In the genomic region with DNA sequence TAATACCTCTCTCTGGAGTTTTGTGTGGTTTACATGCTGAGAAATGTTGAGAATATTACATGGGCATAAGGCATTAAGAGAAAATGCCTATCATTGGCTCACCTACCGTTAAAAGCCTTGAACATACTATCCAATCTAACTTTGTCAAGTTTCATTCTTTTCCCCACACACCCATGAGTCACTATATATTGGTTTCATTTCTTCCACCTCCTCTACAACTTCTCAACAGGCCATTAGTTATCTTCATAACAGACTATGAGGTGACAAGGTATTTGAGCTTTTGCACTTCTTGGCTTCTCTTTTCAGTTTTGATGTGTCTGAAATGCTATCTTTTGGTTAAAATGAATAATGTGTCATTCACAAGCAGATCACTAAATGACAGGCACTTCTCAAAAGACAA, we compare ENCODE assay signal across 18 cellular contexts.
A peak's percentile ranks its signal among the peaks of the same experiment; 100 is the strongest.
DNase-seq lines count a peak whose midpoint lies in the region; ATAC-seq and TF ChIP-seq lines count a peak whose summit lies in the region.
"Had no signal": no experiment of that assay in that cellular context is flagged by ENCODE, and none has a peak within 500 bp of the region (broad histone marks: within the 10 kb centered on the region; RNA-seq: fewer than 3 reads in every experiment).

No MANE protein-coding gene starts in this region.

- DNase-seq in GM12865 (ENCODE audit: low read depth): peak; percentile 2
- no peak for DNase-seq in upper lobe of right lung
- no peak for DNase-seq in stimulated activated naive CD4-positive, alpha-beta T cell (lab: John Stamatoyannopoulos, UW)
- DNase-seq in NCI-H526 (lab: John Stamatoyannopoulos, UW): no peak
- DNase-seq: BE2C; CD4-positive, alpha-beta T cell; CD8-positive, alpha-beta memory T cell; DMS 273 treated with DMSO at 0.1 percent for 48 hours; DMS79; EL; GDM1; H9 had no signal

- no peak overlapping the region for H3K4me3 ChIP-seq in GM12865 (ENCODE audit: low read depth, low read length)
- no peak overlapping the region for H3K4me3 ChIP-seq in upper lobe of right lung
- H3K4me3 ChIP-seq: BLaER1 treated with 17β-estradiol and CSF1 and Interleukin-3, amounts not matched to agents 10 nM and 100 nM; GM23338 had no signal

- ATAC-seq in GM18867 (IDR thresholded peaks at IDR 0.05; ENCODE audit: unreplicated experiment): peak; percentile 55
- ATAC-seq in GM21717 (IDR thresholded peaks at IDR 0.05; ENCODE audit: unreplicated experiment): peak; percentile 60
- ATAC-seq in upper lobe of right lung: no peak
- ATAC-seq: GM23338, HCT116 had no signal

- no peaks in the 10 kb centered on the region for H3K9me3 ChIP-seq in upper lobe of right lung
- H3K9me3 ChIP-seq: BE2C had no signal

- H3K36me3 ChIP-seq in upper lobe of right lung: no peaks in the 10 kb centered on the region
- H3K36me3 ChIP-seq: BE2C; BLaER1 treated with 17β-estradiol and CSF1 and Interleukin-3, amounts not matched to agents 10 nM and 100 nM had no signal

- intact Hi-C loops in upper lobe of right lung (cut with DNase I): no loop called here

- H3K27me3 ChIP-seq in upper lobe of right lung: no peaks in the 10 kb centered on the region
- H3K27me3 ChIP-seq: BE2C; BLaER1 treated with 17β-estradiol and CSF1 and Interleukin-3, amounts not matched to agents 10 nM and 100 nM had no signal

- no peak for TF ChIP-seq CTCF in GM12865 (IDR thresholded peaks at IDR 0.05; ENCODE audit: insufficient read depth, low read depth, low read length, missing control alignments)
- no peak for TF ChIP-seq CTCF in upper lobe of right lung (IDR thresholded peaks at IDR 0.05)

- no peak overlapping the region for H3K27ac ChIP-seq in upper lobe of right lung
- H3K27ac ChIP-seq: 22Rv1; BLaER1 treated with 17β-estradiol and CSF1 and Interleukin-3, amounts not matched to agents 10 nM and 100 nM had no signal

- H3K4me1 ChIP-seq in upper lobe of right lung: no peaks in the 10 kb centered on the region
- H3K4me1 ChIP-seq: BE2C; BLaER1 treated with 17β-estradiol and CSF1 and Interleukin-3, amounts not matched to agents 10 nM and 100 nM had no signal
